ENCODE assay signal across 2 cellular contexts in the genomic region with DNA sequence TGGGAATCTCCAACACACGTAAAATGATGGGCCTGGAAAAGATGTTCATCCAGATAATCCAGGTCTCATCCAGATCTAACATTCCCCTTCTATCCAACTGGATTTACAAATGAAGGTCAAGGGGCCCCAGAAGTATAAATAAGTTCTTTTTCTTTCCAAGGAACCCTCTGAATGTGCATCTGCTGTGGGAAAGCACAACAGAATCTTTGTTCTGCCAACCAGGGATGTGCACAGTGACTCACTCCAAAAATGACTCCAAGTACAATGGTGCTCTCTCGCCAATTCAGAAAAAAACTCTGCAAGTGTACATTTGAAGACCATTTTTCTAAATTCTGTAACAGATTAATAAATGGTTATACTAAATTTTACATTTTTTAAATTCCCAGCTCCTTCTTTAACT.
TF ChIP-seq lines count a peak whose summit lies in the region.

No MANE protein-coding gene starts in this region.

TF ChIP-seq in HepG2, 621 proteins besides CTCF, POLR2A, EP300 and RAD21:
- TF ChIP-seq ATAD3A (CRISPR knock-in tag; IDR thresholded peaks at IDR 0.05): no peak
- TF ChIP-seq ZNF644 (CRISPR knock-in tag; IDR thresholded peaks at IDR 0.05; ENCODE audit: low read depth): peak; percentile 19; the same call in 1 of the 2 replicates
- TF ChIP-seq FOSL2 (CRISPR knock-in tag; IDR thresholded peaks at IDR 0.05): peak; percentile 77
- TF ChIP-seq, protein P1, sequence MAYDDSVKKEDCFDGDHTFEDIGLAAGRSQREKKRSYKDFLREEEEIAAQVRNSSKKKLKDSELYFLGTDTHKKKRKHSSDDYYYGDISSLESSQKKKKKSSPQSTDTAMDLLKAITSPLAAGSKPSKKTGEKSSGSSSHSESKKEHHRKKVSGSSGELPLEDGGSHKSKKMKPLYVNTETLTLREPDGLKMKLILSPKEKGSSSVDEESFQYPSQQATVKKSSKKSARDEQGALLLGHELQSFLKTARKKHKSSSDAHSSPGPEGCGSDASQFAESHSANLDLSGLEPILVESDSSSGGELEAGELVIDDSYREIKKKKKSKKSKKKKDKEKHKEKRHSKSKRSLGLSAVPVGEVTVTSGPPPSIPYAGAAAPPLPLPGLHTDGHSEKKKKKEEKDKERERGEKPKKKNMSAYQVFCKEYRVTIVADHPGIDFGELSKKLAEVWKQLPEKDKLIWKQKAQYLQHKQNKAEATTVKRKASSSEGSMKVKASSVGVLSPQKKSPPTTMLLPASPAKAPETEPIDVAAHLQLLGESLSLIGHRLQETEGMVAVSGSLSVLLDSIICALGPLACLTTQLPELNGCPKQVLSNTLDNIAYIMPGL (CRISPR knock-in tag; IDR thresholded peaks at IDR 0.05; ENCODE audit: borderline replicate concordance in 1 of 2, low read depth in 1 of 2): no peak
- TF ChIP-seq ARID5B (CRISPR knock-in tag; IDR thresholded peaks at IDR 0.05): peak; percentile 50; the same call in 1 of the 2 replicates
- TF ChIP-seq ZNF225 (CRISPR knock-in tag; IDR thresholded peaks at IDR 0.05): no peak
- TF ChIP-seq MXD1 (CRISPR knock-in tag; IDR thresholded peaks at IDR 0.05): no peak
- TF ChIP-seq BCL6 (CRISPR knock-in tag; IDR thresholded peaks at IDR 0.05): 0 out of 2 replicates have a peak, but pooled peaks have one; percentile 36
- TF ChIP-seq SOX13 (IDR thresholded peaks at IDR 0.05): no peak
- peak in 1 of 2 experiments; percentile 33; a peak in 1 of 4 replicates for TF ChIP-seq SOX13 (CRISPR knock-in tag; conservative IDR thresholded peaks at IDR 0.05 in 1 of 2, IDR thresholded peaks at IDR 0.05 in 1 of 2)

TF ChIP-seq in WTC11, 78 proteins besides CTCF, POLR2A, EP300 and RAD21:
- TF ChIP-seq HMGA2 (CRISPR knock-in tag; IDR thresholded peaks at IDR 0.05): no peak
- no peak for TF ChIP-seq ZNF317 (CRISPR knock-in tag; IDR thresholded peaks at IDR 0.05; ENCODE audit: borderline replicate concordance, low read depth)
- TF ChIP-seq ZSCAN18 (CRISPR knock-in tag; IDR thresholded peaks at IDR 0.05): no peak
- no peak for TF ChIP-seq ZNF232 (CRISPR knock-in tag; IDR thresholded peaks at IDR 0.05)
- TF ChIP-seq NR3C1 (CRISPR knock-in tag; conservative IDR thresholded peaks at IDR 0.05; ENCODE audit: low read depth): no peak
- TF ChIP-seq TP53 (CRISPR knock-in tag; IDR thresholded peaks at IDR 0.05): no peak
- TF ChIP-seq, protein P2, sequence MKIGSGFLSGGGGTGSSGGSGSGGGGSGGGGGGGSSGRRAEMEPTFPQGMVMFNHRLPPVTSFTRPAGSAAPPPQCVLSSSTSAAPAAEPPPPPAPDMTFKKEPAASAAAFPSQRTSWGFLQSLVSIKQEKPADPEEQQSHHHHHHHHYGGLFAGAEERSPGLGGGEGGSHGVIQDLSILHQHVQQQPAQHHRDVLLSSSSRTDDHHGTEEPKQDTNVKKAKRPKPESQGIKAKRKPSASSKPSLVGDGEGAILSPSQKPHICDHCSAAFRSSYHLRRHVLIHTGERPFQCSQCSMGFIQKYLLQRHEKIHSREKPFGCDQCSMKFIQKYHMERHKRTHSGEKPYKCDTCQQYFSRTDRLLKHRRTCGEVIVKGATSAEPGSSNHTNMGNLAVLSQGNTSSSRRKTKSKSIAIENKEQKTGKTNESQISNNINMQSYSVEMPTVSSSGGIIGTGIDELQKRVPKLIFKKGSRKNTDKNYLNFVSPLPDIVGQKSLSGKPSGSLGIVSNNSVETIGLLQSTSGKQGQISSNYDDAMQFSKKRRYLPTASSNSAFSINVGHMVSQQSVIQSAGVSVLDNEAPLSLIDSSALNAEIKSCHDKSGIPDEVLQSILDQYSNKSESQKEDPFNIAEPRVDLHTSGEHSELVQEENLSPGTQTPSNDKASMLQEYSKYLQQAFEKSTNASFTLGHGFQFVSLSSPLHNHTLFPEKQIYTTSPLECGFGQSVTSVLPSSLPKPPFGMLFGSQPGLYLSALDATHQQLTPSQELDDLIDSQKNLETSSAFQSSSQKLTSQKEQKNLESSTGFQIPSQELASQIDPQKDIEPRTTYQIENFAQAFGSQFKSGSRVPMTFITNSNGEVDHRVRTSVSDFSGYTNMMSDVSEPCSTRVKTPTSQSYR (CRISPR knock-in tag; IDR thresholded peaks at IDR 0.05): no peak
